ENCODE assay signal across 22 cellular contexts in genomic region chr20:50681359-50682064, GRCh38. TPM values are rescaled to one million over a fixed set of nuclear protein-coding genes. Genes with fewer than 3 reads are reported as not detected.
"Had no signal": no experiment of that assay in that cellular context is flagged by ENCODE, and none has a peak within 500 bp of the region (broad histone marks: within the 10 kb centered on the region; RNA-seq: fewer than 3 reads in every experiment).

No MANE protein-coding gene starts in this region.

- H3K36me3 ChIP-seq: gastroesophageal sphincter, heart right ventricle, left lung had no signal

- H3K4me1 ChIP-seq: left lung had no signal

- H3K27ac ChIP-seq: epithelial cell of prostate, heart right ventricle, left lung, testis, VCaP had no signal

- H3K27me3 ChIP-seq: gastroesophageal sphincter, heart right ventricle, left lung, testis had no signal

- ATAC-seq: activated CD4-positive, CD25-positive, alpha-beta regulatory T cell treated with anti-CD3 and anti-CD28 coated beads, Interleukin-2, amount 50 U/mL, for 24 hours; activated naive CD8-positive, alpha-beta T cell treated with anti-CD3 and anti-CD28 coated beads, Interleukin-2, amount 50 U/mL, for 24 hours; activated T-cell treated with anti-CD3 and anti-CD28 coated beads, Interleukin-2, amount 50 U/mL, for 72 hours; gastroesophageal sphincter; heart right ventricle; left lung; naive thymus-derived CD8-positive, alpha-beta T cell; T-helper 17 cell had no signal

- H3K9me3 ChIP-seq: gastroesophageal sphincter, heart right ventricle, left lung, testis had no signal

- H3K4me3 ChIP-seq: gastroesophageal sphincter, heart right ventricle, left lung, lung, testis had no signal

- DNase-seq: activated CD4-positive, alpha-beta memory T cell treated with anti-CD3 and anti-CD28 coated beads, Interleukin-2, amount 10 ng/mL, durations not matched to agents 7 days and 5 days; activated CD4-positive, alpha-beta T cell treated with anti-CD3 and anti-CD28 coated beads, Interleukin-2, amount 10 ng/mL, durations not matched to agents 24 days and 14 days; activated effector memory CD4-positive, alpha-beta T cell treated with Interleukin-2 at 50 U/mL for 16 hours; activated naive CD4-positive, alpha-beta T cell treated with anti-CD3 and anti-CD28 coated beads, Interleukin-2, amount 10 ng/mL, durations not matched to agents 7 days and 5 days; activated naive CD8-positive, alpha-beta T cell treated with anti-CD3 and anti-CD28 coated beads, Interleukin-2, amount 50 U/mL, for 24 hours; activated T-cell treated with anti-CD3 and anti-CD28 coated beads, Interleukin-2, amount 50 U/mL, for 72 hours; anterior cingulate cortex; heart right ventricle; islet precursor cell; left lung; naive thymus-derived CD8-positive, alpha-beta T cell; retina; stimulated activated CD4-positive, alpha-beta T cell treated with anti-CD3 and anti-CD28 coated beads, Interleukin-4, amount 100 ng/mL, for 1 hour; stimulated activated naive CD4-positive, alpha-beta T cell; T-helper 17 cell; testis; trophoblast cell had no signal

RNA-seq across cellular contexts. Expression of gene RIPOR3, which starts 9.8 kb away (rescaled TPM):
- total RNA-seq: activated CD4-positive, alpha-beta memory T cell treated with anti-CD3 and anti-CD28 coated beads, Interleukin-2, amount 10 ng/mL, durations not matched to agents 7 days and 5 days; activated CD4-positive, alpha-beta T cell treated with anti-CD3 and anti-CD28 coated beads, Interleukin-2, amount 10 ng/mL, durations not matched to agents 24 days and 14 days; naive thymus-derived CD8-positive, alpha-beta T cell had no signal
